8 cellular contexts compared by ENCODE assay signal in the genomic region with DNA sequence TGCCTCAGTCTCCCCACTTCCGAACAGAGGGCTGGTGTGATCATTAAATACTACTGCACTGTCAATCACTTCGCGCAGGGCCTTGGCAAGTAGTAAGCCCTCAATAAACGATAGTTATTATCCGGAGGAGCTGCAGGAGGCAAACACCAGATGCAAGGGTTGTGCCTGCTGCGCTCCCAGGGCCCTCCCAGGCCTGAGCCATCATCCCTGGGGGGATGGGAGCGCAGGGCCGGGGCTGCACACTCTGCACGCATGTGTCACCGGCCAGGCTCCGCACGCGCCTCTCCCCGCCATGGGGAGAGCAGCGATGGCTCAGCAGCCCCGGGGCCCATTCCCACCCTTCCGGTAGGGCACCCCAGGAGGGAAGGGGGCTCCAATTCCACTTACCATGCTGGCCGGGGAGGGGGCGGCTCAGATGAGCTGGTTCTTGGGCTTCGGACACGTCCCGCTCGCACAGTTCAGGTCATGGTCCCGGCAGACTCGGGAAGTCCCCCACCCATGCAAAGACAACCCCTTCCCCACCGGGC. TPM values are rescaled to one million over a fixed set of nuclear protein-coding genes. Genes with fewer than 3 reads are reported as not detected.
A peak's percentile ranks its signal among the peaks of the same experiment; 100 is the strongest.
DNase-seq lines count a peak whose midpoint lies in the region; ATAC-seq and TF ChIP-seq lines count a peak whose summit lies in the region.

No MANE protein-coding gene starts in this region.

- DNase-seq in AG08396 (ENCODE audit: low spot score) = peak; percentile 87
- peak; percentile 63 for DNase-seq in SK-N-DZ (ENCODE audit: low spot score)
- DNase-seq in activated naive CD8-positive, alpha-beta T cell treated with anti-CD3 and anti-CD28 coated beads, Interleukin-2, amount 10 ng/mL, durations not matched to agents 7 days and 5 days = peak; percentile 77
- DNase-seq in head of caudate nucleus = peak; percentile 7 to 84 (median 62)
- peak; percentile 49 to 74 (median 69) for DNase-seq in ovary
- DNase-seq in type B pancreatic cell (ENCODE audit: extremely low spot score, unreplicated experiment) = peak; percentile 72

- TF ChIP-seq EP300 in ovary (IDR thresholded peaks at IDR 0.05) = no peak

- peak overlapping the region; percentile 88 for H3K4me3 Mint-ChIP-seq in activated naive CD8-positive, alpha-beta T cell treated with anti-CD3 and anti-CD28 coated beads, Interleukin-2, amount 10 ng/mL, durations not matched to agents 7 days and 5 days
- H3K4me3 Mint-ChIP-seq in type B pancreatic cell = peak overlapping the region; percentile 87

- TF ChIP-seq POLR2A in ovary (IDR thresholded peaks at IDR 0.05) = no peak

- ATAC-seq in GM18907 (IDR thresholded peaks at IDR 0.05; ENCODE audit: unreplicated experiment) = peak; percentile 53
- peak; percentile 62 for ATAC-seq in activated naive CD8-positive, alpha-beta T cell treated with anti-CD3 and anti-CD28 coated beads, Interleukin-2, amount 10 ng/mL, durations not matched to agents 7 days and 5 days (ENCODE audit: low read depth)

- H3K9ac ChIP-seq in HUES48 (ENCODE audit: low read depth, low read length) = peak overlapping the region; percentile 74

- H3K4me1 Mint-ChIP-seq in activated naive CD8-positive, alpha-beta T cell treated with anti-CD3 and anti-CD28 coated beads, Interleukin-2, amount 10 ng/mL, durations not matched to agents 7 days and 5 days = peaks cover 27% of the 10 kb centered on the region
- peaks cover 19% of the 10 kb centered on the region for H3K4me1 Mint-ChIP-seq in type B pancreatic cell (ENCODE audit: unreplicated experiment)

- H3K9me3 ChIP-seq in HUES48 (ENCODE audit: control insufficient read depth, insufficient read depth, low read length) = no peaks in the 10 kb centered on the region
- H3K9me3 ChIP-seq in ovary = no peaks in the 10 kb centered on the region

- 1 to 2% (median 1%) methylated on average over 24 to 26 of the region's 26 CpGs for WGBS in ovary, 3 donors

- no peaks in the 10 kb centered on the region for H3K27me3 ChIP-seq in HUES48 (ENCODE audit: control insufficient read depth, insufficient read depth, low read length)
- no peaks in the 10 kb centered on the region for H3K27me3 ChIP-seq in ovary

- H3K36me3 Mint-ChIP-seq in activated naive CD8-positive, alpha-beta T cell treated with anti-CD3 and anti-CD28 coated beads, Interleukin-2, amount 10 ng/mL, durations not matched to agents 7 days and 5 days = peaks cover 30% of the 10 kb centered on the region
- H3K36me3 Mint-ChIP-seq in type B pancreatic cell = peaks cover 18% of the 10 kb centered on the region

- intact Hi-C loops in head of caudate nucleus (cut with DNase I) = no loop called here
- intact Hi-C loops in ovary (cut with DNase I) = no loop called here

- H3K4me1 ChIP-seq in HUES48 (ENCODE audit: control insufficient read depth, insufficient read depth, low read length) (peaks cover 22% of the 10 kb centered on the region), ovary (ENCODE audit: insufficient read depth) (peaks cover 4% of the 10 kb centered on the region)

- no peaks in the 10 kb centered on the region for H3K27me3 Mint-ChIP-seq in activated naive CD8-positive, alpha-beta T cell treated with anti-CD3 and anti-CD28 coated beads, Interleukin-2, amount 10 ng/mL, durations not matched to agents 7 days and 5 days
- no peaks in the 10 kb centered on the region for H3K27me3 Mint-ChIP-seq in type B pancreatic cell

- H3K27ac Mint-ChIP-seq in activated naive CD8-positive, alpha-beta T cell treated with anti-CD3 and anti-CD28 coated beads, Interleukin-2, amount 10 ng/mL, durations not matched to agents 7 days and 5 days = peak overlapping the region; percentile 80
- H3K27ac Mint-ChIP-seq in type B pancreatic cell = peak overlapping the region; percentile 50

- H3K27ac ChIP-seq in HUES48 (ENCODE audit: low read depth, low read length) (peak overlapping the region; percentile 20), ovary (peak overlapping the region; percentile 38 to 85)

- POLR2A ChIA-PET in activated naive CD8-positive, alpha-beta T cell treated with anti-CD3 and anti-CD28 coated beads, Interleukin-2, amount 10 ng/mL, durations not matched to agents 7 days and 5 days (lab: Charles Lee) = interaction anchor here (0.9 to 6.9 kb wide), 13 partner anchors 9 to 74 kb away, joined by 3 to 71 read pairs (median 6); no protein-coding TSS in a partner anchor

- TF ChIP-seq CTCF in ovary (IDR thresholded peaks at IDR 0.05) (no peak), type B pancreatic cell (conservative IDR thresholded peaks at IDR 0.05) (no peak)

- H3K9me3 Mint-ChIP-seq in activated naive CD8-positive, alpha-beta T cell treated with anti-CD3 and anti-CD28 coated beads, Interleukin-2, amount 10 ng/mL, durations not matched to agents 7 days and 5 days = peaks cover 1% of the 10 kb centered on the region
- peaks cover 4% of the 10 kb centered on the region for H3K9me3 Mint-ChIP-seq in type B pancreatic cell

- H3K36me3 ChIP-seq in HUES48 (ENCODE audit: control insufficient read depth, insufficient read depth, low read length) = peaks cover 41% of the 10 kb centered on the region
- no peaks in the 10 kb centered on the region for H3K36me3 ChIP-seq in ovary

- H3K4me3 ChIP-seq in HUES48 (ENCODE audit: low read depth, low read length) = peak overlapping the region; percentile 88
- H3K4me3 ChIP-seq in ovary = peak overlapping the region; percentile 46

RNA-seq across cellular contexts. Expression of a gene that starts 0.7 kb away (rescaled TPM):
- 90.2 and 119 TPM in 2 replicates for polyA plus RNA-seq in SK-N-DZ (2014; cell fraction: cytosol; rRNA removed)
- 139 and 189 TPM in 2 replicates for polyA plus RNA-seq in SK-N-DZ (2014; cell fraction: nucleus; rRNA removed)
- 100 to 1,000 TPM; 261 to 280 TPM for total RNA-seq in activated naive CD8-positive, alpha-beta T cell treated with anti-CD3 and anti-CD28 coated beads, Interleukin-2, amount 10 ng/mL, durations not matched to agents 7 days and 5 days
- total RNA-seq in ovary = 10 to 100 TPM; 35.8 to 98.2 (median 65.0) TPM
- 10 to 100 TPM; 30.3 to 87.0 TPM for polyA plus RNA-seq in ovary
- total RNA-seq in type B pancreatic cell (ENCODE audit: low replicate concordance) = 111 and 118 TPM in 2 replicates

Comparison
In these comparisons a context has a peak if more than half of its experiments do, and no peak if none do; other contexts are left out.
1. Peak in every context shown above with its lines: DNase-seq, ATAC-seq, H3K4me3 ChIP-seq and H3K27ac ChIP-seq.